In the genomic region with DNA sequence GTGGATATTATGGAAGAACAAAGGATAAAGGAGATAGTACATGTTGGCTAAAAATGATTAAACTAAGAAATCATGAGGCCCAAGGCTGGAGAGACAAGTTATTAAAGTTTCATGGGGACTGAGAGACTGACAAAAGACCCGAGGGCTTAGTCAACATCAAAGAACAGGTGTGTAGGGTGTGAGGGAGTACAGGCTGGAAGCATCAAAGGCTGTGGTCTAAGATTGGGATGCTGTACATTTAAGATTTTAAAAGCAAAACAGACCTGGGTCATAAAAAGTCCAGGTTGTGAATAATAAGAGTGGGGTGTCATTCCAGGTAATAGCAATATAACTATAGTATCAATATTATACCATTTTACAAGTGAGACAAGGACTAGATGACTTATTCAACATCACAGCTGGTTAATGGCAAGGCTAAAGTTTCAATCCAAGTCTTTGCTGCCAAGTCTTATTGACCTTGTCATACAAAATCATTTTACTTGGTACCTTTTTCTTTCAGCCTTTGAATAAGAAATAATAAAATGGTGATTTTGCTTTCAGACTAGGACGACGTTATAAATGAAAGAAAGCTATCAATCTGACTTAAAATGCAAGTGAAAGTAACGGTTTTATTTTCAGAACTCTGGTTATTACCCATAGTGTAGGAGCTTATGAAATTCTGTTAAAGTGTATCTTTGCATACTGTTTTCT, we compare ENCODE assay signal across 9 cellular contexts.
DNase-seq lines count a peak whose midpoint lies in the region; ATAC-seq and TF ChIP-seq lines count a peak whose summit lies in the region.
"Had no signal": no experiment of that assay in that cellular context is flagged by ENCODE, and none has a peak within 500 bp of the region (broad histone marks: within the 10 kb centered on the region; RNA-seq: fewer than 3 reads in every experiment).

No MANE protein-coding gene starts in this region.

- peak overlapping the region in 1 of 2 donors; percentile 50 for H3K27ac Mint-ChIP-seq in activated naive CD4-positive, alpha-beta T cell treated with anti-CD3 and anti-CD28 coated beads, Interleukin-2, amount 50 U/mL, for 72 hours

- peak; percentile 81 to 88 for ATAC-seq in activated naive CD4-positive, alpha-beta T cell treated with anti-CD3 and anti-CD28 coated beads, Interleukin-2, amount 50 U/mL, for 72 hours
- ATAC-seq in GM21619 (IDR thresholded peaks at IDR 0.05; ENCODE audit: unreplicated experiment) (peak; percentile 79), HG03280 (IDR thresholded peaks at IDR 0.05; ENCODE audit: unreplicated experiment) (peak; percentile 58)

- intact Hi-C loops in ovary (cut with DNase I) = no loop called here
- intact Hi-C loops in esophagus squamous epithelium (cut with DNase I) = no loop called here

- H3K27ac ChIP-seq in ovary (no peak overlapping the region), esophagus squamous epithelium (no peak overlapping the region)

- no peaks in the 10 kb centered on the region for H3K9me3 Mint-ChIP-seq in activated naive CD4-positive, alpha-beta T cell treated with anti-CD3 and anti-CD28 coated beads, Interleukin-2, amount 50 U/mL, for 72 hours

- TF ChIP-seq POLR2A in ovary (IDR thresholded peaks at IDR 0.05) (no peak), esophagus squamous epithelium (IDR thresholded peaks at IDR 0.05) (no peak)

- H3K4me1 ChIP-seq in ovary (ENCODE audit: insufficient read depth) (no peaks in the 10 kb centered on the region), esophagus squamous epithelium (no peaks in the 10 kb centered on the region)

- TF ChIP-seq CTCF in ovary (IDR thresholded peaks at IDR 0.05) = no peak
- TF ChIP-seq CTCF in esophagus squamous epithelium (IDR thresholded peaks at IDR 0.05) = no peak

- no peak for TF ChIP-seq EP300 in ovary (IDR thresholded peaks at IDR 0.05)

- 49 to 64% (median 55%) methylated on average over 4 of the region's 4 CpGs for WGBS in ovary, 3 donors
- 52 to 68% methylated on average over 4 of the region's 4 CpGs for WGBS in esophagus squamous epithelium, 2 donors

- no peak overlapping the region for H3K4me3 ChIP-seq in ovary
- H3K4me3 ChIP-seq in esophagus squamous epithelium = no peak overlapping the region

- H3K9me3 ChIP-seq in ovary (no peaks in the 10 kb centered on the region), esophagus squamous epithelium (no peaks in the 10 kb centered on the region)

- DNase-seq in activated naive CD4-positive, alpha-beta T cell treated with anti-CD3 and anti-CD28 coated beads, Interleukin-2, amount 50 U/mL, for 72 hours (ENCODE audit: low spot score in 2 of 2) = no peak
- no peak for DNase-seq in activated naive CD4-positive, alpha-beta T cell (lab: John Stamatoyannopoulos, UW)
- DNase-seq in stimulated activated naive CD4-positive, alpha-beta T cell treated with Interleukin-2 at 50 U/mL for 16 hours (lab: John Stamatoyannopoulos, UW) = peak; percentile 7
- no peak for DNase-seq in OCI-M1 (lab: John Stamatoyannopoulos, UW)
- DNase-seq in ovary = no peak
- no peak for DNase-seq in esophagus squamous epithelium (lab: John Stamatoyannopoulos, UW)
- DNase-seq: glutamatergic neuron had no signal

- H3K36me3 Mint-ChIP-seq in activated naive CD4-positive, alpha-beta T cell treated with anti-CD3 and anti-CD28 coated beads, Interleukin-2, amount 50 U/mL, for 72 hours = peaks cover 5 to 11% of the 10 kb centered on the region in 2 donors

- H3K27me3 ChIP-seq in ovary = no peaks in the 10 kb centered on the region
- no peaks in the 10 kb centered on the region for H3K27me3 ChIP-seq in esophagus squamous epithelium

- H3K36me3 ChIP-seq in ovary (no peaks in the 10 kb centered on the region), esophagus squamous epithelium (no peaks in the 10 kb centered on the region)
